ENCODE assay signal across 18 cellular contexts in the genomic region with DNA sequence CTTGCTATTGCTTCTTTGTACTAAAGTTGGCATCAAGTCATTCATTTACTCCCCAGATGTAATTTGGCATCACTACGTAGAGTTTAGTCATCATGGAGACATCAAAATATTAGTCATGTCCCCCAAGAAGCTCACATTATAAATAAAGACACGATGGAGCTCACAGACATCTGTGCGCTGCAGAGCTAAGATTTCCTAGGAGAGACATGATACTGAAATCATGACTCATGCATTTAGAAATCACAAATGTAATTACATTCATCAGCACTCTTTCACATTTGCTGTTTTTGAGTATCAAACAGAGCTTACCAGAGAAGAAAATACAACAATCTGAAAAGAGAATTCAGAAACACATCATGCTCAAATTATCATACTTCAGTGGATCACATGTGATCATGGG.
DNase-seq lines count a peak whose midpoint lies in the region; ATAC-seq and TF ChIP-seq lines count a peak whose summit lies in the region.
"Had no signal": no experiment of that assay in that cellular context is flagged by ENCODE, and none has a peak within 500 bp of the region (broad histone marks: within the 10 kb centered on the region; RNA-seq: fewer than 3 reads in every experiment).

No MANE protein-coding gene starts in this region.

- peak; percentile 88 for DNase-seq in BJ (ENCODE audit: low read depth)
- DNase-seq in NCI-H446 treated with DMSO at 0.1 percent for 48 hours (lab: John Stamatoyannopoulos, UW): peak; percentile 70
- DNase-seq in non-pigmented ciliary epithelial cell (ENCODE audit: low read depth): peak; percentile 86
- DNase-seq in erythroblast (lab: John Stamatoyannopoulos, UW): no peak
- DNase-seq in COLO668 (lab: John Stamatoyannopoulos, UW; ENCODE audit: unreplicated experiment): no peak
- DNase-seq in activated T-cell treated with anti-CD3 and anti-CD28 coated beads for 4 hours: no peak
- DNase-seq in SW 1271 (lab: John Stamatoyannopoulos, UW): no peak
- DNase-seq: activated CD4-positive, alpha-beta T cell treated with anti-CD3 and anti-CD28 coated beads, Interleukin-2, amount 10 ng/mL, durations not matched to agents 7 days and 5 days; activated gamma-delta T cell; CD8-positive, alpha-beta T cell; H7; heart left ventricle; NCI-H1694; ovary; stimulated activated naive B cell treated with anti-CD40 and anti-IgM and Interleukin-4, amounts not matched to agents 10 μg/mL and 1 μg/mL and 100 μg/mL, for 72 hours; T-cell had no signal

- no peak for TF ChIP-seq CTCF in BJ (IDR thresholded peaks at IDR 0.05; ENCODE audit: insufficient read depth, low read depth, low read length)

- CTCF ChIA-PET in BJ (lab: Yijun Ruan, JAX): no interaction called here

- H3K27me3 ChIP-seq in BJ (ENCODE audit: control insufficient read depth, insufficient read depth, low read length): no peaks in the 10 kb centered on the region
- H3K27me3 ChIP-seq: heart left ventricle, ovary had no signal

- TF ChIP-seq POLR2A in erythroblast (IDR thresholded peaks at IDR 0.05; ENCODE audit: low read length): no peak

- POLR2A ChIA-PET in BJ (lab: Charles Lee): no interaction called here

- H3K4me3 ChIP-seq in BJ (ENCODE audit: low read depth, low read length): no peak overlapping the region
- H3K4me3 ChIP-seq: coronary artery, heart left ventricle, ovary had no signal

- no peaks in the 10 kb centered on the region for H3K36me3 ChIP-seq in BJ (ENCODE audit: control insufficient read depth, insufficient read depth, low read length)
- H3K36me3 ChIP-seq: heart left ventricle, ovary had no signal

- peak; percentile 68 for ATAC-seq in esophagus mucosa
- ATAC-seq: CD8-positive, alpha-beta T cell; stimulated activated naive B cell treated with anti-CD40 and anti-IgM and Interleukin-4, amounts not matched to agents 10 μg/mL and 1 μg/mL and 100 μg/mL, for 72 hours; T-cell had no signal

Comparison
In these comparisons a context has a peak if more than half of its experiments do, and no peak if none do; other contexts are left out.
1. DNase-seq: peak in BJ (single experiment), NCI-H446 treated with DMSO at 0.1 percent for 48 hours (single experiment) and non-pigmented ciliary epithelial cell (single experiment); none in erythroblast (0 of 2), COLO668 (single experiment), activated T-cell treated with anti-CD3 and anti-CD28 coated beads for 4 hours (single experiment) and SW 1271 (0 of 2).